Comparison of ENCODE assay signal across 8 cellular contexts in the genomic region with DNA sequence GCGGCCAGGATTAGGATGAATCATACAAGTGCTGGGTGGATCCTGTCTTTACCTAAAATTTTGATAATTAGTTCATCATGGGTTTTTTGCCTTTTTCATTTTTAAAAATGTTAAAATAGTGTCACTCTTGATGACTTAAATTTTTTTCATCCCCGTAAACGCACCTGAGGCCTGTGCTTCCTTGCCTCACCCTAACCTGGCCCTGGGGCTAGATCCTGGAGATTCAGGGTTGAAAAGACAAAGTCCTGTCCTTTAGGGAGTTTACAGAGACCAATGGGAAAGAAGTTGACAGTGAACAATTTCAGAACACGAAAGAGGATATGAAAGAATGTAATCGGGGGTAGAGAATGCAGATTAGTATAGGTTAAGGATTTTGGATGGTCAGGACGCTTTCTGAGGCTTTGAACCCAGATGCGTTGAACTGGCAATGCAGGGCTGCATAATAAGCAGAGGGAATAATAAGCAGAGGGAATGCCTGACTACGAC. TPM values are rescaled to one million over a fixed set of nuclear protein-coding genes. Genes with fewer than 3 reads are reported as not detected.
DNase-seq lines count a peak whose midpoint lies in the region; ATAC-seq, FAIRE-seq and TF ChIP-seq lines count a peak whose summit lies in the region.

No MANE protein-coding gene starts in this region.

- SMC1A ChIA-PET in GM12878 (lab: Charles Lee; ENCODE audit: uncharacterized antibody, unreplicated experiment): interaction anchor here (1.0 to 3.2 kb wide), 8 partner anchors 8 to 40 kb away, joined by 3 to 27 read pairs (median 8); no protein-coding TSS in a partner anchor

- H3K9me3 ChIP-seq in GM12878 (replicated peaks; ENCODE audit: control insufficient read depth, insufficient read depth, low read length): no peaks in the 10 kb centered on the region; the same call in 2 of the 3 replicates
- no peaks in the 10 kb centered on the region for H3K9me3 ChIP-seq in muscle layer of duodenum (ENCODE audit: control insufficient read depth in 1 of 2, low read length in 2 of 2)

- RAD21 ChIA-PET in GM12878 (lab: Charles Lee; ENCODE audit: unreplicated experiment): interaction anchor here (0.9 to 4.6 kb wide), 3 partner anchors 11 to 30 kb away, joined by 3 to 22 read pairs (median 6); no protein-coding TSS in a partner anchor

- TF ChIP-seq RAD21 in GM12878 (IDR thresholded peaks at IDR 0.05; ENCODE audit: insufficient read depth, low read depth, low read length): no peak

- 0% methylated on average over 8 of the region's 8 CpGs for WGBS in GM12878 (ENCODE audit: insufficient coverage, insufficient replicate concordance, low lambda C conversion rate, missing lambda C conversion rate)

- H3K27me3 ChIP-seq in KMS-11 (ENCODE audit: insufficient read depth, low read depth) (no peaks in the 10 kb centered on the region), GM12878 (replicated peaks in 1 of 2; ENCODE audit: control insufficient read depth in 2 of 2, insufficient read depth in 2 of 2, low read length in 1 of 2) (no peaks in the 10 kb centered on the region), muscle layer of duodenum (ENCODE audit: low read depth, low read length) (no peaks in the 10 kb centered on the region)

- no TSS peak for BruUV-seq in GM12878 (replicated peaks; lab: Mats Ljungman, UMichigan)

- H4K20me1 ChIP-seq in KMS-11 (ENCODE audit: insufficient read depth): peaks cover 13% of the 10 kb centered on the region
- no peaks in the 10 kb centered on the region for H4K20me1 ChIP-seq in GM12878 (ENCODE audit: control insufficient read depth, insufficient read depth)

- ATAC-seq in GM21576 (IDR thresholded peaks at IDR 0.05; ENCODE audit: unreplicated experiment) (peak; percentile 30), GM12878 (peak; percentile 44)

- H3K79me2 ChIP-seq in KMS-11 (ENCODE audit: insufficient read depth, low read depth) (peaks cover 68% of the 10 kb centered on the region), GM12878 (ENCODE audit: control insufficient read depth, insufficient read depth, low read length) (peaks cover 70% of the 10 kb centered on the region)

- TF ChIP-seq POLR2A in GM12878 (IDR thresholded peaks at IDR 0.05; ENCODE audit: low read depth, low read length): peak; percentile 51

- no peak overlapping the region for H3K4me3 ChIP-seq in KMS-11 (IDR thresholded peaks at IDR 0.05; ENCODE audit: insufficient read depth, low read depth, low read length)
- peak overlapping the region; percentile 92 for H3K4me3 ChIP-seq in GM12878
- peak overlapping the region; percentile 90 to 99 for H3K4me3 ChIP-seq in muscle layer of duodenum (ENCODE audit: low read depth in 1 of 2, low read length in 2 of 2)

- FAIRE-seq in GM12878 (lab: Jason Lieb, UNC): no peak

- TF ChIP-seq EP300 in GM12878 (IDR thresholded peaks at IDR 0.05; ENCODE audit: borderline replicate concordance in 1 of 2, control insufficient read depth in 1 of 2, low read depth in 2 of 2, low read length in 2 of 2): peak; percentile 33 to 64; a peak in 1 of 4 replicates

- H3K4me2 ChIP-seq in KMS-11 (peak overlapping the region; percentile 84), GM12878 (ENCODE audit: control insufficient read depth, insufficient read depth) (peak overlapping the region; percentile 51)

- H2AFZ ChIP-seq in KMS-11 (ENCODE audit: low read depth) (0 out of 2 replicates have a peak overlapping the region, but pooled peaks have one; percentile 19), GM12878 (ENCODE audit: control insufficient read depth, low read depth, low read length) (no peak overlapping the region)

- H3K9ac ChIP-seq in KMS-11 (peak overlapping the region; percentile 87), GM12878 (ENCODE audit: control insufficient read depth, insufficient read depth, low read length) (peak overlapping the region; percentile 91)

- no peaks in the 10 kb centered on the region; the same call in 1 of the 2 replicates for H3K36me3 ChIP-seq in KMS-11 (ENCODE audit: insufficient read depth)
- H3K36me3 ChIP-seq in GM12878 (ENCODE audit: control insufficient read depth in 2 of 2, insufficient read depth in 2 of 2, low read length in 1 of 2): peaks cover 0 to 8% of the 10 kb centered on the region in 2 experiments; a peak in 1 of 4 replicates
- peaks cover 0 to 4% of the 10 kb centered on the region in 2 donors for H3K36me3 ChIP-seq in muscle layer of duodenum (ENCODE audit: control insufficient read depth in 1 of 2, insufficient read depth in 2 of 2, low read length in 2 of 2)

- H3K4me1 ChIP-seq in KMS-11 (ENCODE audit: low read depth, poor library complexity, severe bottlenecking) (peaks cover 39% of the 10 kb centered on the region), GM12878 (ENCODE audit: control insufficient read depth, insufficient read depth, low read length) (peaks cover 5% of the 10 kb centered on the region; the same call in 1 of the 2 replicates), muscle layer of duodenum (ENCODE audit: control insufficient read depth in 1 of 2, insufficient read depth in 2 of 2, low read length in 2 of 2) (peaks cover 7 to 22% of the 10 kb centered on the region in 2 donors)

- POLR2A ChIA-PET in GM12878 (lab: Charles Lee): interaction anchor here (5.8 kb wide), 1 partner anchor 14 kb away, joined by 101 read pairs; a partner anchor contains a TSS

- intact Hi-C loops in GM12878 (cut with micrococcal nuclease; ENCODE audit: unreplicated experiment): loop anchor here (2.0 to 5.0 kb wide), 5 partner anchors 18 to 1592 kb away; a partner anchor contains a TSS
- intact Hi-C loops in posterior vena cava (cut with DNase I): no loop called here

- in situ Hi-C loops in GM12878 (cut with MboI): loop anchor here (25.0 kb wide), 3 partner anchors 1253 to 1753 kb away; a partner anchor contains a TSS

- peak; percentile 44 for DNase-seq in NCI-H1105 treated with DMSO at 0.1 percent for 48 hours (lab: John Stamatoyannopoulos, UW)
- no peak for DNase-seq in NCI-H1105 (lab: John Stamatoyannopoulos, UW)
- peak; percentile 51 for DNase-seq in GM12878 (ENCODE audit: low read depth, low spot score)
- DNase-seq in posterior vena cava (ENCODE audit: low spot score): no peak
- no peak for DNase-seq in NCI-H128 (lab: John Stamatoyannopoulos, UW; ENCODE audit: unreplicated experiment)

- TF ChIP-seq CTCF in KMS-11 (conservative IDR thresholded peaks at IDR 0.05; ENCODE audit: low read depth, low read length) (no peak), GM12878 (IDR thresholded peaks at IDR 0.05 in 2 of 3, conservative IDR thresholded peaks at IDR 0.05 in 1 of 3; ENCODE audit: control insufficient read depth in 2 of 3, extremely low read depth in 1 of 3, insufficient read depth in 1 of 3, low read depth in 3 of 3, low read length in 3 of 3) (no peak)

- CTCF ChIA-PET in GM12878 (lab: Yijun Ruan, JAX): interaction anchor here (1.1 to 2.8 kb wide), 3 partner anchors 12 to 30 kb away, joined by 4 to 14 read pairs (median 9); no protein-coding TSS in a partner anchor

- H3K27ac ChIP-seq in KMS-11 (peak overlapping the region; percentile 84), GM12878 (ENCODE audit: control insufficient read depth, insufficient read depth) (peak overlapping the region; percentile 90), muscle layer of duodenum (ENCODE audit: low read length) (peak overlapping the region; percentile 88)

TF ChIP-seq in GM12878, 131 proteins besides CTCF, POLR2A, EP300 and RAD21 (continues in another document):
- TF ChIP-seq SP1 (IDR thresholded peaks at IDR 0.05; ENCODE audit: low read depth, low read length) (peak; percentile 4), STAT1 (conservative IDR thresholded peaks at IDR 0.05) (no peak), BMI1 (IDR thresholded peaks at IDR 0.05; ENCODE audit: borderline replicate concordance) (peak; percentile 38; the same call in 1 of the 2 replicates), GATAD2B (conservative IDR thresholded peaks at IDR 0.05; ENCODE audit: low read depth) (no peak), RUNX3 (IDR thresholded peaks at IDR 0.05; ENCODE audit: low read length) (peak; percentile 62)

RNA-seq across cellular contexts. Expression of a gene that starts 1.6 kb away (rescaled TPM):
- 23.9 and 24.4 TPM in 2 replicates for total RNA-seq in GM12878 (2013; cell fraction: nucleolus; rRNA removed)
- total RNA-seq in GM12878 (2014; rRNA removed) (30.7 and 36.5 TPM in 2 replicates), GM12878 (2014; rRNA removed; fragmentation: Illumina TruSeq; extraction: Trizol) (48.0 and 48.2 TPM in 2 replicates), GM12878 (2021) (35.6 and 37.5 TPM in 2 replicates), posterior vena cava (1 to 10 TPM; 3.5 to 4.6 TPM)
- polyA plus RNA-seq in GM12878 (2011; ENCODE audit: low read depth): 12.0 TPM
- polyA plus RNA-seq in GM12878 (2011; rRNA removed) (37.9 and 69.7 TPM in 2 replicates), GM12878 (2014; fragmentation: Illumina TruSeq; extraction: Trizol) (53.0 and 62.5 TPM in 2 replicates), GM12878 (2014; fragmentation: Nextera tagmentation; extraction: Ambion mirVana) (10 to 100 TPM; 13.6 to 19.3 TPM), GM12878 (2014; rRNA removed) (25.9 and 32.4 TPM in 2 replicates), GM12878 (2016; fragmentation: Nextera tagmentation; extraction: Ambion mirVana) (10 to 100 TPM; 57.2 to 62.2 TPM)
- polyA plus RNA-seq in GM12878 (2011; cell fraction: cytosol; rRNA removed): 17.2 and 19.3 TPM in 2 replicates
- 18.4 and 21.7 TPM in 2 replicates for polyA plus RNA-seq in GM12878 (2011; cell fraction: nucleus; rRNA removed)
- 20.8 and 23.5 TPM in 2 replicates for polyA plus RNA-seq in GM12878 (2012)
- 17.4 and 23.8 TPM in 2 replicates for polyA minus RNA-seq in GM12878 (2011; rRNA and poly(A)+ RNA removed)
- polyA minus RNA-seq in GM12878 (2011; cell fraction: cytosol; rRNA and poly(A)+ RNA removed): 12.2 and 14.2 TPM in 2 replicates
- polyA minus RNA-seq in GM12878 (2011; cell fraction: nucleus; rRNA and poly(A)+ RNA removed): 15.0 and 24.7 TPM in 2 replicates

RNA-seq across cellular contexts. Expression of a gene that starts 18.1 kb away (rescaled TPM):
- total RNA-seq in GM12878 (2013; cell fraction: nucleolus; rRNA removed): 47.7 and 51.3 TPM in 2 replicates
- 12.5 and 13.0 TPM in 2 replicates for total RNA-seq in GM12878 (2014; rRNA removed)
- total RNA-seq in GM12878 (2014; rRNA removed; fragmentation: Illumina TruSeq; extraction: Trizol): 15.4 and 15.6 TPM in 2 replicates
- 18.9 and 19.3 TPM in 2 replicates for total RNA-seq in GM12878 (2021)
- polyA plus RNA-seq in GM12878 (2011; ENCODE audit: low read depth): 6.7 TPM
- polyA plus RNA-seq in GM12878 (2011; rRNA removed): 16.9 and 24.7 TPM in 2 replicates
- 6.0 and 6.1 TPM in 2 replicates for polyA plus RNA-seq in GM12878 (2011; cell fraction: cytosol; rRNA removed)
- 15.5 and 15.9 TPM in 2 replicates for polyA plus RNA-seq in GM12878 (2011; cell fraction: nucleus; rRNA removed)
- polyA plus RNA-seq in GM12878 (2012): 10.3 and 12.5 TPM in 2 replicates
- 16.6 and 18.5 TPM in 2 replicates for polyA plus RNA-seq in GM12878 (2014; fragmentation: Illumina TruSeq; extraction: Trizol)
- 1 to 10 TPM; 5.1 to 9.0 TPM for polyA plus RNA-seq in GM12878 (2014; fragmentation: Nextera tagmentation; extraction: Ambion mirVana)
- polyA plus RNA-seq in GM12878 (2014; rRNA removed): 12.6 and 12.8 TPM in 2 replicates
- polyA plus RNA-seq in GM12878 (2016; fragmentation: Nextera tagmentation; extraction: Ambion mirVana): 10 to 100 TPM; 20.5 to 21.6 TPM
- 6.8 and 11.8 TPM in 2 replicates for polyA minus RNA-seq in GM12878 (2011; rRNA and poly(A)+ RNA removed)
- polyA minus RNA-seq in GM12878 (2011; cell fraction: cytosol; rRNA and poly(A)+ RNA removed): 4.0 and 4.6 TPM in 2 replicates
- 26.4 and 34.2 TPM in 2 replicates for polyA minus RNA-seq in GM12878 (2011; cell fraction: nucleus; rRNA and poly(A)+ RNA removed)
- 10 to 100 TPM; 17.4 to 30.8 TPM for total RNA-seq in posterior vena cava

Comparison
In these comparisons a context has a peak if more than half of its experiments do, and no peak if none do; other contexts are left out.
1. DNase-seq: peak in NCI-H1105 treated with DMSO at 0.1 percent for 48 hours (single experiment) and GM12878 (single experiment); none in NCI-H1105 (single experiment), posterior vena cava (single experiment) and NCI-H128 (single experiment).
2. RNA of a gene that starts 1.6 kb away (total RNA-seq): 23.9 to 48.2 TPM in GM12878; 3.5 to 4.6 TPM in posterior vena cava; every median in the first group is over 4 times any median in the second.
3. Peak in every context shown above with its lines, with median percentiles within 50 percentile points of each other: H3K27ac ChIP-seq.